9 cellular contexts compared by ENCODE assay signal in genomic region chr2:118186858-118187254, GRCh38.
A peak's percentile ranks its signal among the peaks of the same experiment; 100 is the strongest.
DNase-seq lines count a peak whose midpoint lies in the region; ATAC-seq, FAIRE-seq and TF ChIP-seq lines count a peak whose summit lies in the region.
"Had no signal": no experiment of that assay in that cellular context is flagged by ENCODE, and none has a peak within 500 bp of the region (broad histone marks: within the 10 kb centered on the region; RNA-seq: fewer than 3 reads in every experiment).

No MANE protein-coding gene starts in this region.

- BruUV-seq in GM12878 (replicated peaks; lab: Mats Ljungman, UMichigan) = no TSS peak

- TF ChIP-seq RAD21 in GM12878 (IDR thresholded peaks at IDR 0.05; ENCODE audit: insufficient read depth, low read depth, low read length) = no peak

- TF ChIP-seq EP300 in GM12878 (IDR thresholded peaks at IDR 0.05; ENCODE audit: borderline replicate concordance in 1 of 2, control insufficient read depth in 1 of 2, low read depth in 2 of 2, low read length in 2 of 2) = no peak

- RAD21 ChIA-PET in GM12878 (lab: Charles Lee; ENCODE audit: unreplicated experiment) = interaction anchor here (0.7 to 2.2 kb wide), 4 partner anchors 97 to 154 kb away, joined by 3 to 11 read pairs (median 6); no protein-coding TSS in a partner anchor

- no peak overlapping the region; the same call in 1 of the 2 replicates for H3K4me3 ChIP-seq in GM12878
- H3K4me3 ChIP-seq in colonic mucosa = no peak overlapping the region

- no peak for TF ChIP-seq POLR2A in GM12878 (IDR thresholded peaks at IDR 0.05; ENCODE audit: low read depth, low read length)

- H3K9me3 ChIP-seq in GM12878 (replicated peaks; ENCODE audit: control insufficient read depth, insufficient read depth, low read length) = no peaks in the 10 kb centered on the region
- no peaks in the 10 kb centered on the region for H3K9me3 ChIP-seq in colonic mucosa

- H3K4me2 ChIP-seq in GM12878 (ENCODE audit: control insufficient read depth, insufficient read depth) = peak overlapping the region; percentile 98; the same call in 1 of the 2 replicates

- H3K27ac Mint-ChIP-seq in activated naive CD4-positive, alpha-beta T cell treated with anti-CD3 and anti-CD28 coated beads, Interleukin-2, amount 50 U/mL, for 24 hours = peak overlapping the region; percentile 99
- peak overlapping the region; percentile 96 for H3K27ac Mint-ChIP-seq in mesothelial cell of epicardium
- peak overlapping the region; percentile 92 for H3K27ac Mint-ChIP-seq in type B pancreatic cell

- peak overlapping the region; percentile 99; the same call in 1 of the 2 replicates for H2AFZ ChIP-seq in GM12878 (ENCODE audit: control insufficient read depth, low read depth, low read length)

- no peaks in the 10 kb centered on the region for H3K9me3 Mint-ChIP-seq in activated naive CD4-positive, alpha-beta T cell treated with anti-CD3 and anti-CD28 coated beads, Interleukin-2, amount 50 U/mL, for 24 hours
- no peaks in the 10 kb centered on the region for H3K9me3 Mint-ChIP-seq in mesothelial cell of epicardium
- H3K9me3 Mint-ChIP-seq in type B pancreatic cell = no peaks in the 10 kb centered on the region

- H3K27ac ChIP-seq in GM12878 (ENCODE audit: control insufficient read depth, insufficient read depth) (no peak overlapping the region), colonic mucosa (no peak overlapping the region)

- no peaks in the 10 kb centered on the region for H3K36me3 Mint-ChIP-seq in activated naive CD4-positive, alpha-beta T cell treated with anti-CD3 and anti-CD28 coated beads, Interleukin-2, amount 50 U/mL, for 24 hours
- H3K36me3 Mint-ChIP-seq in mesothelial cell of epicardium (no peaks in the 10 kb centered on the region), type B pancreatic cell (no peaks in the 10 kb centered on the region)

- peaks cover 21% of the 10 kb centered on the region for H3K4me1 Mint-ChIP-seq in activated naive CD4-positive, alpha-beta T cell treated with anti-CD3 and anti-CD28 coated beads, Interleukin-2, amount 50 U/mL, for 24 hours
- H3K4me1 Mint-ChIP-seq in mesothelial cell of epicardium (peaks cover 18% of the 10 kb centered on the region), type B pancreatic cell (ENCODE audit: unreplicated experiment) (peaks cover 24% of the 10 kb centered on the region)

- H3K4me1 ChIP-seq in GM12878 (ENCODE audit: control insufficient read depth, insufficient read depth, low read length) = peaks cover 3% of the 10 kb centered on the region
- no peaks in the 10 kb centered on the region for H3K4me1 ChIP-seq in colonic mucosa
- H3K4me1 ChIP-seq: foreskin keratinocyte had no signal

- H3K27me3 Mint-ChIP-seq in activated naive CD4-positive, alpha-beta T cell treated with anti-CD3 and anti-CD28 coated beads, Interleukin-2, amount 50 U/mL, for 24 hours = no peaks in the 10 kb centered on the region
- H3K27me3 Mint-ChIP-seq in mesothelial cell of epicardium (ENCODE audit: low read depth) (peaks cover 12% of the 10 kb centered on the region), type B pancreatic cell (peaks cover 25% of the 10 kb centered on the region)

- CTCF ChIA-PET in GM12878 (lab: Yijun Ruan, JAX) = interaction anchor here (0.6 to 4.1 kb wide), 7 partner anchors 118 to 669 kb away, joined by 3 to 21 read pairs (median 3); no protein-coding TSS in a partner anchor

- H3K27me3 ChIP-seq in GM12878 (replicated peaks in 1 of 2; ENCODE audit: control insufficient read depth in 2 of 2, insufficient read depth in 2 of 2, low read length in 1 of 2) (peaks cover 0 to 2% of the 10 kb centered on the region in 2 experiments; a peak in 3 of 4 replicates), colonic mucosa (no peaks in the 10 kb centered on the region)
- H3K27me3 ChIP-seq: foreskin keratinocyte had no signal

- H3K36me3 ChIP-seq in GM12878 (ENCODE audit: control insufficient read depth in 2 of 2, insufficient read depth in 2 of 2, low read length in 1 of 2) = no peaks in the 10 kb centered on the region
- H3K36me3 ChIP-seq in colonic mucosa = no peaks in the 10 kb centered on the region

- no peak for ATAC-seq in GM12878
- no peak for ATAC-seq in GM18861 (IDR thresholded peaks at IDR 0.05; ENCODE audit: unreplicated experiment)

- H3K79me2 ChIP-seq in GM12878 (ENCODE audit: control insufficient read depth, insufficient read depth, low read length) = no peaks in the 10 kb centered on the region

- SMC1A ChIA-PET in GM12878 (lab: Charles Lee; ENCODE audit: uncharacterized antibody, unreplicated experiment) = interaction anchor here (1.1 to 2.3 kb wide), 6 partner anchors 14 to 140 kb away, joined by 4 to 8 read pairs (median 4); partner anchors contain the start of gene INSIG2

- WGBS in GM12878 (ENCODE audit: insufficient coverage, insufficient replicate concordance, low lambda C conversion rate, missing lambda C conversion rate) = 96% methylated on average over 5 of the region's 5 CpGs

- in situ Hi-C loops in GM12878 (cut with MboI) = no loop called here

- no peaks in the 10 kb centered on the region for H4K20me1 ChIP-seq in GM12878 (ENCODE audit: control insufficient read depth, insufficient read depth)

- FAIRE-seq in GM12878 (lab: Jason Lieb, UNC) = no peak

- TF ChIP-seq CTCF in GM12878 (IDR thresholded peaks at IDR 0.05 in 2 of 3, conservative IDR thresholded peaks at IDR 0.05 in 1 of 3; ENCODE audit: control insufficient read depth in 2 of 3, extremely low read depth in 1 of 3, insufficient read depth in 1 of 3, low read depth in 3 of 3, low read length in 3 of 3) = no peak
- no peak for TF ChIP-seq CTCF in mesothelial cell of epicardium (IDR thresholded peaks at IDR 0.05; ENCODE audit: unreplicated experiment)
- no peak for TF ChIP-seq CTCF in type B pancreatic cell (conservative IDR thresholded peaks at IDR 0.05)
- TF ChIP-seq CTCF in colonic mucosa (IDR thresholded peaks at IDR 0.05) = no peak

- H3K9ac ChIP-seq in GM12878 (ENCODE audit: control insufficient read depth, insufficient read depth, low read length) (no peak overlapping the region; the same call in 1 of the 2 replicates), colonic mucosa (ENCODE audit: low read depth in 2 of 2, low read length in 2 of 2) (no peak overlapping the region)

- POLR2A ChIA-PET in GM12878 (lab: Charles Lee) = interaction anchor here (1.3 kb wide), 1 partner anchor 99 kb away, joined by 7 read pairs; the partner anchor contains the start of gene INSIG2

- intact Hi-C loops in GM12878 (cut with micrococcal nuclease; ENCODE audit: unreplicated experiment) (loop anchor here (5.0 kb wide), 2 partner anchors 100 to 130 kb away; partner anchors contain the start of gene INSIG2), colonic mucosa (cut with DNase I) (no loop called here)

- DNase-seq in activated naive CD4-positive, alpha-beta T cell (lab: John Stamatoyannopoulos, UW) = no peak
- no peak for DNase-seq in GM12878 (ENCODE audit: low read depth, low spot score)
- DNase-seq in mesothelial cell of epicardium (ENCODE audit: low spot score in 2 of 2, unreplicated experiment in 2 of 2) = no peak
- no peak for DNase-seq in type B pancreatic cell (ENCODE audit: extremely low spot score, unreplicated experiment)
- no peak for DNase-seq in colonic mucosa
- no peak for DNase-seq in NCI-H748 (lab: John Stamatoyannopoulos, UW; ENCODE audit: unreplicated experiment)

- H3K4me3 Mint-ChIP-seq in activated naive CD4-positive, alpha-beta T cell treated with anti-CD3 and anti-CD28 coated beads, Interleukin-2, amount 50 U/mL, for 24 hours = peak overlapping the region; percentile 99
- H3K4me3 Mint-ChIP-seq in mesothelial cell of epicardium = peak overlapping the region; percentile 87
- H3K4me3 Mint-ChIP-seq in type B pancreatic cell = peak overlapping the region; percentile 97

TF ChIP-seq in GM12878, 131 proteins besides CTCF, POLR2A, EP300 and RAD21:
- TF ChIP-seq SRF (IDR thresholded peaks at IDR 0.05; ENCODE audit: low read depth in 2 of 2, low read length in 2 of 2) = no peak
- no peak for TF ChIP-seq CEBPZ (IDR thresholded peaks at IDR 0.05; ENCODE audit: low read depth, low read length)
- TF ChIP-seq IRF3 (IDR thresholded peaks at IDR 0.05) = no peak
- no peak for TF ChIP-seq SREBF2 (IDR thresholded peaks at IDR 0.05; ENCODE audit: low read length)
- TF ChIP-seq HDAC6 (IDR thresholded peaks at IDR 0.05; ENCODE audit: unreplicated experiment) = no peak
- TF ChIP-seq CHD1 (IDR thresholded peaks at IDR 0.05; ENCODE audit: low read depth, low read length) = no peak
- TF ChIP-seq BACH1 (IDR thresholded peaks at IDR 0.05; ENCODE audit: borderline replicate concordance) = no peak
- no peak for TF ChIP-seq ZSCAN29 (IDR thresholded peaks at IDR 0.05)
